ENCODE assay signal across 3 cellular contexts in genomic region chr9:129558063-129558550, GRCh38.
TF ChIP-seq lines count a peak whose summit lies in the region.

No MANE protein-coding gene starts in this region.

TF ChIP-seq in SK-N-SH, 30 proteins besides CTCF, POLR2A, EP300 and RAD21 (continued from another document):
- no peak for TF ChIP-seq IRF3 (IDR thresholded peaks at IDR 0.05; ENCODE audit: low read depth, low read length)
- TF ChIP-seq FOXM1 (IDR thresholded peaks at IDR 0.05; ENCODE audit: low read depth) = no peak
- TF ChIP-seq SIN3A (IDR thresholded peaks at IDR 0.05; ENCODE audit: borderline replicate concordance, low read depth, low read length) = no peak

TF ChIP-seq in SK-N-SH treated with all-trans-retinoic acid at 6 μM for 48 hours, 23 proteins besides CTCF, POLR2A, EP300 and RAD21 (continued from another document):
- TF ChIP-seq PPARA (CRISPR knock-in tag; IDR thresholded peaks at IDR 0.05; ENCODE audit: borderline replicate concordance) (no peak), TSHZ2 (CRISPR knock-in tag; IDR thresholded peaks at IDR 0.05) (no peak), SNAI2 (CRISPR knock-in tag; IDR thresholded peaks at IDR 0.05) (no peak), POU6F1 (CRISPR knock-in tag; IDR thresholded peaks at IDR 0.05; ENCODE audit: borderline replicate concordance, low read depth) (no peak), ZFP30 (CRISPR knock-in tag; IDR thresholded peaks at IDR 0.05) (no peak), TOX (CRISPR knock-in tag; IDR thresholded peaks at IDR 0.05; ENCODE audit: borderline replicate concordance) (no peak), RARB (CRISPR knock-in tag; IDR thresholded peaks at IDR 0.05) (no peak), OSR1 (CRISPR knock-in tag; IDR thresholded peaks at IDR 0.05) (no peak), ESRRG (CRISPR knock-in tag; IDR thresholded peaks at IDR 0.05) (no peak)

TF ChIP-seq in liver, 16 proteins besides CTCF, POLR2A, EP300 and RAD21 (continued from another document):
- no peak for TF ChIP-seq ATF3 (IDR thresholded peaks at IDR 0.05)
- no peak for TF ChIP-seq YY1 (IDR thresholded peaks at IDR 0.05)
- no peak for TF ChIP-seq GABPA (IDR thresholded peaks at IDR 0.05 in 1 of 2, conservative IDR thresholded peaks at IDR 0.05 in 1 of 2)
- no peak for TF ChIP-seq MAX (IDR thresholded peaks at IDR 0.05)
- no peak for TF ChIP-seq FOXA2 (IDR thresholded peaks at IDR 0.05)
TF ChIP-seq in liver: peak in this region for 0.
